ENCODE assay signal across 9 cellular contexts in the genomic region with DNA sequence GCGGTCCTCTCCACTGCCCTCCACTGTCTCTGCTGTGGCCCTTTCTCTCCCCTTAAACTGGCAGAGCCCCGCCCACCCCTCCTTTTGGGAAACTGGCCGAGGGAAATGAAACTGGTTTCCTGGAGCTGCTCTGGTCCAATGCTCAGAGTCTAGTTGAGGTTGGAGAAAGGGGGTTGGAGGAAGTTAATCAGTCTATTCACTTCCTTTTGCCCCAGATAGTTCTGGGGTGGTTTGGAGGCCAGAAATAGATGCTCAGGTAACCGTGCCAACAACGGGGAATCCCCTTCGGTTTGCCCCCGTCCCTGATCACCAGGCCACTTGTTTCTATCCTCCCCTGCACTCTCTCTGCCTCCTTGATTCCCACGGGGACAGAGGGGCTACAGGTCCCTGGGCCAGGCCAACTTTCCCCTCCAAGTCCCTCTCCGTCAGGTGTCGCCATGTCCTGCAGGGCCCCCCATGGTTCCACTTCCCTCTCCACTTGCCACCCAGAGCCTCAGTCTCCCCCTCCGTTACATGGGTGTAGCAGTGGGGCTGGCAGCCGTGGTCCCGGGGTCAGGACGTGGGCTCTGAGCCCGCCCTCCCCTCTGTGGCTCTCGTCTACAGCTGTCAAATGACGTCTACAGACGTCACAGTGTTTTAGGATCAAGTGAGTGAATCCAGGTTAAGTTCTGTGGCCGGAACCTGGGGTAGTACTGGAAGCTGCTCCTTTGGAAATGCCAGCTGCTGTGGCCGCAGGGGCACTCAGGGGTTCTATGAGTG. TPM values are rescaled to one million over a fixed set of nuclear protein-coding genes. Genes with fewer than 3 reads are reported as not detected.
DNase-seq lines count a peak whose midpoint lies in the region; ATAC-seq and TF ChIP-seq lines count a peak whose summit lies in the region.
"Had no signal": no experiment of that assay in that cellular context is flagged by ENCODE, and none has a peak within 500 bp of the region (broad histone marks: within the 10 kb centered on the region; RNA-seq: fewer than 3 reads in every experiment).

A gene with protein sequence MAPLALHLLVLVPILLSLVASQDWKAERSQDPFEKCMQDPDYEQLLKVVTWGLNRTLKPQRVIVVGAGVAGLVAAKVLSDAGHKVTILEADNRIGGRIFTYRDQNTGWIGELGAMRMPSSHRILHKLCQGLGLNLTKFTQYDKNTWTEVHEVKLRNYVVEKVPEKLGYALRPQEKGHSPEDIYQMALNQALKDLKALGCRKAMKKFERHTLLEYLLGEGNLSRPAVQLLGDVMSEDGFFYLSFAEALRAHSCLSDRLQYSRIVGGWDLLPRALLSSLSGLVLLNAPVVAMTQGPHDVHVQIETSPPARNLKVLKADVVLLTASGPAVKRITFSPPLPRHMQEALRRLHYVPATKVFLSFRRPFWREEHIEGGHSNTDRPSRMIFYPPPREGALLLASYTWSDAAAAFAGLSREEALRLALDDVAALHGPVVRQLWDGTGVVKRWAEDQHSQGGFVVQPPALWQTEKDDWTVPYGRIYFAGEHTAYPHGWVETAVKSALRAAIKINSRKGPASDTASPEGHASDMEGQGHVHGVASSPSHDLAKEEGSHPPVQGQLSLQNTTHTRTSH (minus strand): TSS at position 25 of the 759 bp plus-strand sequence. CDS start 727 bp downstream, outside the sequence.

- CTCF ChIA-PET in Calu3 (lab: Charles Lee): interaction anchor here (1.6 kb wide), 1 partner anchor 31 kb away, joined by 8 read pairs; no protein-coding TSS in a partner anchor

- H3K4me1 Mint-ChIP-seq in Calu3 (ENCODE audit: low read depth, unreplicated experiment): peaks cover 22% of the 10 kb centered on the region
- peaks cover 40% of the 10 kb centered on the region for H3K4me1 Mint-ChIP-seq in activated T-cell treated with anti-CD3 and anti-CD28 coated beads, Interleukin-2, amount 50 U/mL, for 4 hours (ENCODE audit: low read depth)

- no peaks in the 10 kb centered on the region for H3K36me3 ChIP-seq in kidney epithelial cell (ENCODE audit: control insufficient read depth, insufficient read depth, low read length)

- H3K9me3 Mint-ChIP-seq in Calu3 (ENCODE audit: low read depth, unreplicated experiment): no peaks in the 10 kb centered on the region
- H3K9me3 Mint-ChIP-seq in activated T-cell treated with anti-CD3 and anti-CD28 coated beads, Interleukin-2, amount 50 U/mL, for 4 hours: no peaks in the 10 kb centered on the region

- intact Hi-C loops in Calu3 (cut with micrococcal nuclease; ENCODE audit: unreplicated experiment): no loop called here

- DNase-seq in Calu3 (peak; percentile 63), NOMO-1 treated with DMSO at 0.1 percent for 48 hours (lab: John Stamatoyannopoulos, UW; ENCODE audit: unreplicated experiment) (peak; percentile 94), kidney epithelial cell (ENCODE audit: low read depth) (peak; percentile 53), NCI-H1048 (lab: John Stamatoyannopoulos, UW) (no peak), NCI-H526 treated with DMSO at 0.1 percent for 48 hours (lab: John Stamatoyannopoulos, UW) (no peak)
- DNase-seq in activated T-cell treated with anti-CD3 and anti-CD28 coated beads, Interleukin-2, amount 50 U/mL, for 4 hours: peak; percentile 58
- DNase-seq in stimulated activated CD8-positive, alpha-beta memory T cell treated with anti-CD3 and anti-CD28 coated beads, Interleukin-12 subunit alpha, Interleukin-12 subunit beta, amount 100 ng/mL, for 4 hours (ENCODE audit: low read depth): peak; percentile 42

- peak within 1 kb of the TSS; percentile 47 for H3K4me3 Mint-ChIP-seq in Calu3 (ENCODE audit: low read depth, unreplicated experiment)
- peak within 1 kb of the TSS; percentile 81 for H3K4me3 Mint-ChIP-seq in activated T-cell treated with anti-CD3 and anti-CD28 coated beads, Interleukin-2, amount 50 U/mL, for 4 hours

- no TSS peak for BruUV-seq in Calu3 (replicated peaks; lab: Mats Ljungman, UMichigan)

- H3K27me3 Mint-ChIP-seq in Calu3 (ENCODE audit: unreplicated experiment): peaks cover 15% of the 10 kb centered on the region
- no peaks in the 10 kb centered on the region for H3K27me3 Mint-ChIP-seq in activated T-cell treated with anti-CD3 and anti-CD28 coated beads, Interleukin-2, amount 50 U/mL, for 4 hours (ENCODE audit: low read depth)

- TF ChIP-seq CTCF in Calu3 (IDR thresholded peaks at IDR 0.05; ENCODE audit: unreplicated experiment) (no peak), kidney epithelial cell (IDR thresholded peaks at IDR 0.05; ENCODE audit: insufficient read depth, low read length, poor library complexity, severe bottlenecking) (no peak)

- peak within 1 kb of the TSS; percentile 57 for H3K27ac Mint-ChIP-seq in Calu3 (ENCODE audit: unreplicated experiment)

- H3K4me3 ChIP-seq in kidney epithelial cell (ENCODE audit: low read depth, low read length): no peak within 1 kb of the TSS
- H3K4me3 ChIP-seq: psoas muscle had no signal

- peaks cover 15% of the 10 kb centered on the region for H3K36me3 Mint-ChIP-seq in Calu3 (ENCODE audit: insufficient read depth, unreplicated experiment)
- H3K36me3 Mint-ChIP-seq in activated T-cell treated with anti-CD3 and anti-CD28 coated beads, Interleukin-2, amount 50 U/mL, for 4 hours (ENCODE audit: insufficient read depth): no peaks in the 10 kb centered on the region

- peak; percentile 54 for ATAC-seq in GM21619 (IDR thresholded peaks at IDR 0.05; ENCODE audit: unreplicated experiment)
- ATAC-seq in activated T-cell treated with anti-CD3 and anti-CD28 coated beads, Interleukin-2, amount 50 U/mL, for 4 hours: peak; percentile 45 to 46

- H3K27me3 ChIP-seq in kidney epithelial cell (ENCODE audit: control insufficient read depth, insufficient read depth, low read length): no peaks in the 10 kb centered on the region

RNA-seq across cellular contexts. Expression of the gene that starts here (rescaled TPM):
- total RNA-seq in Calu3 (2022): 8.2 and 10.7 TPM in 2 replicates
- total RNA-seq in activated T-cell treated with anti-CD3 and anti-CD28 coated beads, Interleukin-2, amount 50 U/mL, for 4 hours: 10 to 100 TPM; 24.7 to 52.7 (median 36.4) TPM
- total RNA-seq in kidney epithelial cell: 6.2 and 8.2 TPM in 2 replicates

Comparison
In these comparisons a context has a peak if more than half of its experiments do, and no peak if none do; other contexts are left out.
1. DNase-seq: peak in Calu3 (single experiment), NOMO-1 treated with DMSO at 0.1 percent for 48 hours (single experiment), activated T-cell treated with anti-CD3 and anti-CD28 coated beads, Interleukin-2, amount 50 U/mL, for 4 hours (single experiment), kidney epithelial cell (single experiment) and stimulated activated CD8-positive, alpha-beta memory T cell treated with anti-CD3 and anti-CD28 coated beads, Interleukin-12 subunit alpha, Interleukin-12 subunit beta, amount 100 ng/mL, for 4 hours (single experiment); none in NCI-H1048 (single experiment) and NCI-H526 treated with DMSO at 0.1 percent for 48 hours (single experiment).